8 cellular contexts compared by ENCODE assay signal in the genomic region with DNA sequence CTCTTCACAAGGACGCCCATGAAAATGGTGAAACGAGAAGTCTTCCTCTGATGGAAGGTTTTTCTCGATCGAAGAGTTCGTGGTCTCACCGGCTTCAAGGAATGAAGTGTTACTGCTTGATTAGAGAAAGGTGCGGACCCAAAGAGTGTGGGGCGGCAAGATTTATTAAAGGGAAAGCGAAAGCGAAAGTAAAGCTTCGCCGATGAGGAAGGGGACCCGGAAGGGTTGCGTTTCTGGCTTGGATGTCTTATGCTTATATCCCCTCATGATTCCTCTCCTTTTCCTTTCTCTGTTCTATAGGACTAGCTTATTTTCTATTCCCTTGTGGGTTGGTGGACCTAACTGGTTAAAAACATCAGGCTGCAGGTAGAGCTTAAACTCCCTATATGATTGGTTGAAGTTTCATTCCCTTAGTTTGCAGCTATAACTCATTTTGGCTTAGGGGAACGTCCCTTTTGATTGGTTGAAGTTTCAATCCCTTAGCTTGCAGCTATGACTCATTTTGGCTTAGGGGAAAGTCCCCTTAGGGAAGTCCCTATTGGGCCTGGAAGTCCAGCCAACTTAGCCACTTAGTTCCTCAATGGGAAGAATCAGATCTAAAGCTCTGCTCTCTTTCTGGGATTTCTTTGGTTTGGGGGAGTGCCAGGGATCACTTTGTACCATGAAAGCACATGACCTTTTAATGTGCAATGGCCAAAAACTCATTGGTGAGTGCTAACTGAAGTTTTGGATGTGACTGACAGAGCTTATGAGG.
DNase-seq lines count a peak whose midpoint lies in the region; ATAC-seq and TF ChIP-seq lines count a peak whose summit lies in the region.

No MANE protein-coding gene starts in this region.

- no peak overlapping the region for H3K27ac ChIP-seq in spleen

- H3K27me3 ChIP-seq in spleen (replicated peaks in 1 of 7) = no peaks in the 10 kb centered on the region

- TF ChIP-seq POLR2A in spleen (IDR thresholded peaks at IDR 0.05) = no peak

- H3K36me3 Mint-ChIP-seq in immature natural killer cell = peaks cover 0 to 15% (median 0%) of the 10 kb centered on the region in 3 donors

- no peaks in the 10 kb centered on the region for H3K4me1 Mint-ChIP-seq in immature natural killer cell

- H3K27me3 Mint-ChIP-seq in immature natural killer cell (ENCODE audit: low read depth in 3 of 3) = peaks cover 0 to 2% (median 2%) of the 10 kb centered on the region in 3 donors

- no peak overlapping the region for H3K27ac Mint-ChIP-seq in immature natural killer cell

- peak; percentile 83 for ATAC-seq in GM18909 (IDR thresholded peaks at IDR 0.05; ENCODE audit: poor library complexity, unreplicated experiment)
- ATAC-seq in HG02884 (IDR thresholded peaks at IDR 0.05; ENCODE audit: unreplicated experiment) = peak; percentile 73

- peak overlapping the region in 1 of 8 donors; percentile 30 for H3K4me3 ChIP-seq in spleen

- intact Hi-C loops in spleen (cut with DNase I; ENCODE audit: low total_unique reads) = no loop called here

- no peak for TF ChIP-seq CTCF in spleen (IDR thresholded peaks at IDR 0.05 in 8 of 11, conservative IDR thresholded peaks at IDR 0.05 in 3 of 11)

- DNase-seq in OCI-M1 (lab: John Stamatoyannopoulos, UW) (peak; percentile 58), immature natural killer cell (no peak), SHP77 (lab: John Stamatoyannopoulos, UW) (no peak), mucosa of gallbladder (ENCODE audit: low spot score) (no peak), spleen (no peak)
- DNase-seq in activated naive CD4-positive, alpha-beta T cell (lab: John Stamatoyannopoulos, UW) = no peak

- WGBS in spleen, 5 donors = 84 to 92% (median 90%) methylated on average over 15 of the region's 15 CpGs

- H3K9me3 ChIP-seq in spleen = peaks cover 0 to 6% (median 0%) of the 10 kb centered on the region in 8 donors

- H3K36me3 ChIP-seq in spleen = no peaks in the 10 kb centered on the region

- H3K4me1 ChIP-seq in spleen = no peaks in the 10 kb centered on the region

- H3K4me3 Mint-ChIP-seq in immature natural killer cell = peak overlapping the region in 3 of 5 donors; percentile 45 to 67 (median 55)

- H3K9me3 Mint-ChIP-seq in immature natural killer cell = peaks cover 18 to 62% (median 39%) of the 10 kb centered on the region in 6 donors
